Comparison of ENCODE assay signal across 1 cellular context in the genomic region with DNA sequence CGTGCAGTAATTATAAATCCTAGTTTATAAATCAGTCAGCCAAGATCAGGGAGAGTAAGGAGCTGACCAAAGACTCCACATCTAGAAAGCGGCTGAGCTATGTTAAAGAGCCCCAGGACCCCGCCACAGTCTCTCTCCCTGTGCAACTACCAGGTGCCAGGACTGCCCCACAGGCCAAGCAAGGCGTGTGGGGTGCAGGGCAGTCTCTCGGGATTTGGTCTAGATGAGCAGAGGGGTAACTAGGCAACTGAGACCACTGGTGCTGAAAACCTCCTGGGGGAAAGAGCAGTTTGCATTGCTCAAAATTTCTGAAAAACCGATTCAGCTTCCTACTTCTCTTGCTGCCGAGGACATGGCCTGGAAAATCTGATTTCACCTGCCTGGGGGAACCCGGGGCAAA.
TF ChIP-seq lines count a peak whose summit lies in the region.

No MANE protein-coding gene starts in this region.

TF ChIP-seq in endothelial cell of umbilical vein, 7 proteins besides CTCF, POLR2A, EP300 and RAD21:
- TF ChIP-seq JUN (IDR thresholded peaks at IDR 0.05; ENCODE audit: borderline replicate concordance, insufficient read depth, insufficient read length, low read depth) (no peak), MYC (IDR thresholded peaks at IDR 0.05; ENCODE audit: low read depth, low read length) (no peak)
TF ChIP-seq in endothelial cell of umbilical vein: peak in this region for 0.
